ENCODE assay signal across 26 cellular contexts in genomic region chr6:17267586-17267985, GRCh38. TPM values are rescaled to one million over a fixed set of nuclear protein-coding genes. Genes with fewer than 3 reads are reported as not detected.
"Had no signal": no experiment of that assay in that cellular context is flagged by ENCODE, and none has a peak within 500 bp of the region (broad histone marks: within the 10 kb centered on the region; RNA-seq: fewer than 3 reads in every experiment).

No MANE protein-coding gene starts in this region.

- ATAC-seq: activated CD8-positive, alpha-beta T cell treated with anti-CD3 and anti-CD28 coated beads for 36 hours; activated naive CD8-positive, alpha-beta T cell treated with anti-CD3 and anti-CD28 coated beads, Interleukin-2, amount 50 U/mL, for 24 hours; esophagus mucosa; right lobe of liver had no signal

- H3K9me3 ChIP-seq: gastrocnemius medialis, right lobe of liver, testis, uterus had no signal

- H3K4me1 ChIP-seq: right lobe of liver, testis, uterus had no signal

- H3K36me3 ChIP-seq: brain microvascular endothelial cell, gastrocnemius medialis, right lobe of liver, uterus, WERI-Rb-1 had no signal

- DNase-seq: activated CD4-positive, alpha-beta T cell treated with anti-CD3 and anti-CD28 coated beads, Interleukin-2, amount 10 ng/mL, durations not matched to agents 7 days and 5 days; activated CD4-positive, CD25-positive, alpha-beta regulatory T cell treated with anti-CD3 and anti-CD28 coated beads, Interleukin-2, amount 50 U/mL, for 72 hours; activated CD8-positive, alpha-beta T cell treated with anti-CD3 and anti-CD28 coated beads for 36 hours; activated gamma-delta T cell; activated naive CD4-positive, alpha-beta T cell treated with anti-CD3 and anti-CD28 coated beads, Interleukin-2, amount 50 U/mL, for 16 hours; activated naive CD8-positive, alpha-beta T cell treated with anti-CD3 and anti-CD28 coated beads, Interleukin-2, amount 50 U/mL, for 24 hours; anterior cingulate cortex; brain microvascular endothelial cell; central memory CD4-positive, alpha-beta T cell; effector memory CD4-positive, alpha-beta T cell; gastrocnemius medialis; hippocampal formation; islet precursor cell; left cardiac atrium; naive B cell; occipital lobe; right lobe of liver; stimulated activated CD4-positive, alpha-beta T cell treated with anti-CD3 and anti-CD28 coated beads, Interleukin-1b, Interleukin-23, amount 100 ng/mL, for 48 hours; testis; uterus; WERI-Rb-1 had no signal

- H3K4me3 ChIP-seq: gastrocnemius medialis, right lobe of liver, skin epidermis, testis, uterus had no signal

- H3K27ac ChIP-seq: brain microvascular endothelial cell, right lobe of liver, skin epidermis, testis, WERI-Rb-1 had no signal

- H3K4me3 Mint-ChIP-seq: activated CD4-positive, alpha-beta T cell treated with anti-CD3 and anti-CD28 coated beads, Interleukin-2, amount 10 ng/mL, durations not matched to agents 7 days and 5 days; activated CD8-positive, alpha-beta T cell treated with anti-CD3 and anti-CD28 coated beads for 36 hours; activated naive CD8-positive, alpha-beta T cell treated with anti-CD3 and anti-CD28 coated beads, Interleukin-2, amount 50 U/mL, for 24 hours; activated T-helper 1 cell treated with anti-CD3 and anti-CD28 coated beads, Interleukin-12 subunit alpha, Interleukin-12 subunit beta, Interleukin-2, Interleukin-4 antibody, amounts not matched to agents 30 ng/mL and 10 ng/mL and 1 ng/mL, durations not matched to agents 14 hours and 24 hours and 36 hours; naive B cell; neural crest cell had no signal

- H3K27ac Mint-ChIP-seq: activated CD4-positive, alpha-beta T cell treated with anti-CD3 and anti-CD28 coated beads, Interleukin-2, amount 10 ng/mL, durations not matched to agents 7 days and 5 days; activated CD8-positive, alpha-beta T cell treated with anti-CD3 and anti-CD28 coated beads for 36 hours; activated naive CD8-positive, alpha-beta T cell treated with anti-CD3 and anti-CD28 coated beads, Interleukin-2, amount 50 U/mL, for 24 hours; activated T-helper 1 cell treated with anti-CD3 and anti-CD28 coated beads, Interleukin-12 subunit alpha, Interleukin-12 subunit beta, Interleukin-2, Interleukin-4 antibody, amounts not matched to agents 30 ng/mL and 10 ng/mL and 1 ng/mL, durations not matched to agents 14 hours and 24 hours and 36 hours; naive B cell had no signal

- H3K9me3 Mint-ChIP-seq: activated CD4-positive, alpha-beta T cell treated with anti-CD3 and anti-CD28 coated beads, Interleukin-2, amount 10 ng/mL, durations not matched to agents 7 days and 5 days; activated CD8-positive, alpha-beta T cell treated with anti-CD3 and anti-CD28 coated beads for 36 hours; activated T-helper 1 cell treated with anti-CD3 and anti-CD28 coated beads, Interleukin-12 subunit alpha, Interleukin-12 subunit beta, Interleukin-2, Interleukin-4 antibody, amounts not matched to agents 30 ng/mL and 10 ng/mL and 1 ng/mL, durations not matched to agents 14 hours and 24 hours and 36 hours; neural crest cell had no signal

- H3K27me3 ChIP-seq: brain microvascular endothelial cell, gastrocnemius medialis, right lobe of liver, testis, uterus had no signal

- H3K36me3 Mint-ChIP-seq: naive B cell had no signal

- H3K4me1 Mint-ChIP-seq: activated CD4-positive, alpha-beta T cell treated with anti-CD3 and anti-CD28 coated beads, Interleukin-2, amount 10 ng/mL, durations not matched to agents 7 days and 5 days; activated naive CD8-positive, alpha-beta T cell treated with anti-CD3 and anti-CD28 coated beads, Interleukin-2, amount 50 U/mL, for 24 hours; naive B cell; neural crest cell had no signal

RNA-seq across cellular contexts. Expression of gene RBM24, which starts 13.6 kb away (rescaled TPM):
- total RNA-seq: activated CD4-positive, alpha-beta T cell treated with anti-CD3 and anti-CD28 coated beads, Interleukin-2, amount 10 ng/mL, durations not matched to agents 7 days and 5 days; activated CD8-positive, alpha-beta T cell treated with anti-CD3 and anti-CD28 coated beads for 36 hours; activated T-helper 1 cell treated with anti-CD3 and anti-CD28 coated beads, Interleukin-12 subunit alpha, Interleukin-12 subunit beta, Interleukin-2, Interleukin-4 antibody, amounts not matched to agents 30 ng/mL and 10 ng/mL and 1 ng/mL, durations not matched to agents 14 hours and 24 hours and 36 hours; T-helper 2 cell treated with Interferon-gamma antibody and Interleukin-4, amounts not matched to agents 100 ng/mL and 5 ng/mL, for 36 hours had no signal
